Comparison of ENCODE assay signal across 13 cellular contexts in the genomic region with DNA sequence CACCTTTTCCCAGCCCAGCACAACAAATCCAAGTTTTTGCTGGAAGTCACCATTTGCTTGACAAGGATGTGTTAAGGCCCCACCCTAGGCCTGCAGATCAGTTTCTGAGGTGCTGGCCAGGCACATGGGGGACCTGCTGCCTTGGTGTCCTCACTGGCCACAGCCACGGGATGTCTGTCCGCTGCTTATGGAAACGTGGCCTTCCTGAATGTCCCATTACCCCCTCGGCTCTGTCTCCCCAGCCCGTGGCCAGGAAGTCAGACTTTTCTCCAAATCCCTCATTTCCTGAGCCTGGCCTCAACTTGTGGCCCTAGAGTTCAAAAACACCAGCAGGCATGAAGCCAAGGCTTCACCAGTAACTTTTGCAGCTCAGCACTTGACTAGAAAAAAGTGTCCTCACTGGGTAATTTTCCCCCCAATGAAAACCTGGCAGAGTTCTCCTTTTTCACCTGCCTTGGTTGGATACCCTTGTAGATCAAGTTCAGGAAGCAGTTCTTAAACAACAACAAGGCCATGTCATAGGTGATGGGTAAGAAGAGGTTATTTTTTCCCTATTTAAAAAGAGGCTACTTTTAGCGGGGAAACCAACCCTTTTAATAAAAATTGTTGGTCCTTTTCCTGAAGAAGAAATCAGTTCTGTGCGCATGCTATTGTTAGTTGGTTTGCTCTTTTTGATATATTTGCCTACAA.
DNase-seq lines count a peak whose midpoint lies in the region; ATAC-seq lines count a peak whose summit lies in the region.
"Had no signal": no experiment of that assay in that cellular context is flagged by ENCODE, and none has a peak within 500 bp of the region (broad histone marks: within the 10 kb centered on the region; RNA-seq: fewer than 3 reads in every experiment).

No MANE protein-coding gene starts in this region.

- peaks cover 36% of the 10 kb centered on the region for H3K4me1 Mint-ChIP-seq in activated CD4-positive, alpha-beta T cell treated with anti-CD3 and anti-CD28 coated beads for 36 hours
- H3K4me1 Mint-ChIP-seq in activated CD4-positive, alpha-beta memory T cell treated with anti-CD3 and anti-CD28 coated beads for 36 hours (ENCODE audit: low read depth): peaks cover 45% of the 10 kb centered on the region
- peaks cover 4 to 52% (median 13%) of the 10 kb centered on the region in 7 donors for H3K4me1 Mint-ChIP-seq in naive thymus-derived CD4-positive, alpha-beta T cell

- H3K4me3 Mint-ChIP-seq in activated CD4-positive, alpha-beta T cell treated with anti-CD3 and anti-CD28 coated beads for 36 hours: no peak overlapping the region
- no peak overlapping the region for H3K4me3 Mint-ChIP-seq in activated CD4-positive, alpha-beta memory T cell treated with anti-CD3 and anti-CD28 coated beads for 36 hours
- H3K4me3 Mint-ChIP-seq in naive thymus-derived CD4-positive, alpha-beta T cell: peak overlapping the region in 1 of 10 donors; percentile 11
- H3K4me3 Mint-ChIP-seq: mesothelial cell of epicardium had no signal

- H3K9me3 Mint-ChIP-seq in activated CD4-positive, alpha-beta T cell treated with anti-CD3 and anti-CD28 coated beads for 36 hours (ENCODE audit: low read depth): no peaks in the 10 kb centered on the region
- H3K9me3 Mint-ChIP-seq in activated CD4-positive, alpha-beta memory T cell treated with anti-CD3 and anti-CD28 coated beads for 36 hours: no peaks in the 10 kb centered on the region
- H3K9me3 Mint-ChIP-seq in naive thymus-derived CD4-positive, alpha-beta T cell: no peaks in the 10 kb centered on the region
- H3K9me3 Mint-ChIP-seq: mesothelial cell of epicardium had no signal

- peak overlapping the region; percentile 90 for H3K27ac Mint-ChIP-seq in activated CD4-positive, alpha-beta T cell treated with anti-CD3 and anti-CD28 coated beads for 36 hours
- H3K27ac Mint-ChIP-seq in activated CD4-positive, alpha-beta memory T cell treated with anti-CD3 and anti-CD28 coated beads for 36 hours: peak overlapping the region; percentile 87
- peak overlapping the region; percentile 39 to 79 (median 60) for H3K27ac Mint-ChIP-seq in naive thymus-derived CD4-positive, alpha-beta T cell
- H3K27ac Mint-ChIP-seq: mesothelial cell of epicardium had no signal

- H3K27me3 Mint-ChIP-seq in activated CD4-positive, alpha-beta T cell treated with anti-CD3 and anti-CD28 coated beads for 36 hours: no peaks in the 10 kb centered on the region
- H3K27me3 Mint-ChIP-seq in activated CD4-positive, alpha-beta memory T cell treated with anti-CD3 and anti-CD28 coated beads for 36 hours: no peaks in the 10 kb centered on the region
- H3K27me3 Mint-ChIP-seq in naive thymus-derived CD4-positive, alpha-beta T cell: no peaks in the 10 kb centered on the region

- no peaks in the 10 kb centered on the region for H3K4me1 ChIP-seq in naive thymus-derived CD4-positive, alpha-beta T cell (ENCODE audit: control insufficient read depth in 2 of 2, insufficient read depth in 2 of 2, low read length in 2 of 2)

- H3K36me3 ChIP-seq in naive thymus-derived CD4-positive, alpha-beta T cell (ENCODE audit: control insufficient read depth in 2 of 3, insufficient read depth in 3 of 3, low read length in 3 of 3): peaks cover 0 to 44% (median 0%) of the 10 kb centered on the region in 3 experiments

- no peaks in the 10 kb centered on the region for H3K27me3 ChIP-seq in naive thymus-derived CD4-positive, alpha-beta T cell (ENCODE audit: control insufficient read depth in 2 of 2, insufficient read depth in 2 of 2, low read length in 2 of 2)

- H3K4me3 ChIP-seq in naive thymus-derived CD4-positive, alpha-beta T cell (ENCODE audit: low read length): no peak overlapping the region

- DNase-seq in activated CD4-positive, alpha-beta T cell treated with anti-CD3 and anti-CD28 coated beads for 36 hours: no peak
- DNase-seq in activated CD4-positive, alpha-beta T cell treated with anti-CD3 and anti-CD28 coated beads, Interleukin-2, amount 50 U/mL, for 1 hour: no peak
- no peak for DNase-seq in activated CD4-positive, alpha-beta memory T cell treated with anti-CD3 and anti-CD28 coated beads for 36 hours
- no peak for DNase-seq in naive thymus-derived CD4-positive, alpha-beta T cell
- DNase-seq in NCI-H82 treated with DMSO at 0.1 percent for 48 hours (lab: John Stamatoyannopoulos, UW; ENCODE audit: unreplicated experiment): no peak
- no peak for DNase-seq in NCI-H2196 (lab: John Stamatoyannopoulos, UW; ENCODE audit: unreplicated experiment)
- DNase-seq: activated naive CD4-positive, alpha-beta T cell treated with anti-CD3 and anti-CD28 coated beads, Interleukin-2, amount 50 U/mL, for 16 hours; NCI-H146; occipital lobe; SIG-M5 had no signal

- ATAC-seq in activated CD4-positive, alpha-beta T cell treated with anti-CD3 and anti-CD28 coated beads for 36 hours: no peak
- ATAC-seq in GM19467 (IDR thresholded peaks at IDR 0.05; ENCODE audit: unreplicated experiment) (peak; percentile 9), GM18520 (IDR thresholded peaks at IDR 0.05; ENCODE audit: unreplicated experiment) (no peak)
- no peak for ATAC-seq in naive thymus-derived CD4-positive, alpha-beta T cell

- POLR2A ChIA-PET in activated CD4-positive, alpha-beta T cell treated with anti-CD3 and anti-CD28 coated beads for 36 hours (lab: Charles Lee): interaction anchor here (0.7 kb wide), 1 partner anchor 224 kb away, joined by 4 read pairs; no protein-coding TSS in a partner anchor
- POLR2A ChIA-PET in activated CD4-positive, alpha-beta memory T cell treated with anti-CD3 and anti-CD28 coated beads for 36 hours (lab: Charles Lee): no interaction called here
- POLR2A ChIA-PET in naive thymus-derived CD4-positive, alpha-beta T cell (lab: Charles Lee): no interaction called here

- H3K36me3 Mint-ChIP-seq in activated CD4-positive, alpha-beta T cell treated with anti-CD3 and anti-CD28 coated beads for 36 hours (ENCODE audit: low read depth): peaks cover 36% of the 10 kb centered on the region
- peaks cover 31% of the 10 kb centered on the region for H3K36me3 Mint-ChIP-seq in activated CD4-positive, alpha-beta memory T cell treated with anti-CD3 and anti-CD28 coated beads for 36 hours
- H3K36me3 Mint-ChIP-seq in naive thymus-derived CD4-positive, alpha-beta T cell: peaks cover 6 to 54% (median 26%) of the 10 kb centered on the region in 5 donors

- CTCF ChIA-PET in activated CD4-positive, alpha-beta T cell treated with anti-CD3 and anti-CD28 coated beads for 36 hours (lab: Charles Lee): no interaction called here
- CTCF ChIA-PET in activated CD4-positive, alpha-beta memory T cell treated with anti-CD3 and anti-CD28 coated beads for 36 hours (lab: Charles Lee): interaction anchor here (1.0 kb wide), 1 partner anchor 212 kb away, joined by 3 read pairs; no protein-coding TSS in a partner anchor
- CTCF ChIA-PET in naive thymus-derived CD4-positive, alpha-beta T cell (lab: Charles Lee): no interaction called here

- no peak overlapping the region for H3K27ac ChIP-seq in naive thymus-derived CD4-positive, alpha-beta T cell (ENCODE audit: low read depth, low read length)

- no peaks in the 10 kb centered on the region for H3K9me3 ChIP-seq in naive thymus-derived CD4-positive, alpha-beta T cell (ENCODE audit: control insufficient read depth in 2 of 3, low read length in 3 of 3)

- intact Hi-C loops in activated CD4-positive, alpha-beta T cell treated with anti-CD3 and anti-CD28 coated beads for 36 hours (cut with DNase I, micrococcal nuclease): loop anchor here in 1 of 2 experiments (5.0 kb wide), 1 partner anchor 47 kb away; no protein-coding TSS in a partner anchor
- intact Hi-C loops in activated CD4-positive, alpha-beta memory T cell treated with anti-CD3 and anti-CD28 coated beads for 36 hours (cut with micrococcal nuclease): loop anchor here (5.0 kb wide), 2 partner anchors 73 to 77 kb away; no protein-coding TSS in a partner anchor
- intact Hi-C loops in naive thymus-derived CD4-positive, alpha-beta T cell (cut with micrococcal nuclease): no loop called here
